ENCODE assay signal across 8 cellular contexts in the genomic region with DNA sequence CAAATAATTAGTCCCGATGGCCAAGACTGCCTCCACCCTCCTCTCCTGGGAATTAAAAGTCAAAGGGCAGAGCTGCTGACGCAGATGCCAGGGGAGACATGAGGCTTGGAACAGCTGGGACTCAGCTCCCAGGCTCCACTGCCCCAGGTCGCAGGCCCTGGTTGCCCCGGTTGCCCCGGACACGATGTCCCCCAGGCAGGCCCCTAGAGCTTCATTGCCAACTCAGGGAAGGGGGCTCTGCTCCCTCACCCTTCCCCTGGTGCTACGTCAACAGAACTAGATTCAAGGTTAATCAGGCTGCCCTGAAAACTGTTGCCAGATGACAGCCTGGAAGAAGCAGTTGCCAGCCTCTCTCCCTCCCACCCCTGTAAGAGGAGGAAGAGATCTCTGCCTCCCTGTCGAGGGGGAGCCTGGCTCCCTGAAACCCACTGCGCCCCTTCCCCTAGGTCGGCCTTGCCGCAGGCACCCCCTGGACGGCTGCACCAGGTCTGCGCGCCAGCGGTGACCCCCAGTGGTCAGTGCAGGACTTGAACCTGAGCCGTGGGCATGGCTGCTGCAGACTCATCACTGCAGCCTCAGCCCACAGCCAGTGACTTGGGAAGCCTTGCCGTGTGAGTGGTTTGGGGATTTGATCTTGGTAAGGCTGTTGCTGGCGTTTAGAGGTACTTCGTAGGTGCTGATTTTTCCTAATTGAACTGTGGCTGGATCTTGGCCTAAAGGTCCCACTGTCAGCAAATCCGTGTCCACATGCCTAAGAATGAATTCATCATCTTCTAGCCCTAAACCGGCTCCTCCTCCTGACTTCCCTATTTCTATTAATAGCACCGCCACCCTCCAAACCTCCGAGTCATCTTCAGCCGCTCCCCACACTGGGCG.
DNase-seq lines count a peak whose midpoint lies in the region; ATAC-seq and TF ChIP-seq lines count a peak whose summit lies in the region.

No MANE protein-coding gene starts in this region.

- intact Hi-C loops in sciatic nerve (cut with DNase I) = loop anchor here (5.0 to 10.0 kb wide), 2 partner anchors 98 to 165 kb away; no protein-coding TSS in a partner anchor

- POLR2A ChIA-PET in AG04449 (lab: Yijun Ruan, JAX) = interaction anchor here (0.6 to 8.2 kb wide), 3 partner anchors 19 to 1273 kb away, joined by 3 to 126 read pairs (median 6); a partner anchor contains a TSS

- ATAC-seq in GM18907 (IDR thresholded peaks at IDR 0.05; ENCODE audit: unreplicated experiment) (peak; percentile 49), sciatic nerve (peak; percentile 86)

- peak; percentile 79 for TF ChIP-seq CTCF in AG04449 (IDR thresholded peaks at IDR 0.05; ENCODE audit: insufficient read depth, low read length, missing control alignments)

- peak overlapping the region; percentile 23; the same call in 1 of the 2 replicates for H3K4me3 ChIP-seq in AG04449 (ENCODE audit: low read depth, low read length)

- DNase-seq in AG04449 (ENCODE audit: low read depth, low spot score) = peak; percentile 63
- peak; percentile 52 to 72 (median 61) for DNase-seq in NCI-H1417 (lab: John Stamatoyannopoulos, UW)
- DNase-seq in T1000 (lab: John Stamatoyannopoulos, UW) = peak; percentile 89
- peak; percentile 92 for DNase-seq in brain pericyte (ENCODE audit: low read depth, low spot score)
- DNase-seq in iPS DF 4.7 (ENCODE audit: extremely low read depth, low spot score) = peak; percentile 30
- peak; percentile 89 for DNase-seq in sciatic nerve (ENCODE audit: low spot score)
- DNase-seq in 8988T = no peak

- CTCF ChIA-PET in AG04449 (lab: Yijun Ruan, JAX) = interaction anchor here (0.5 to 21.7 kb wide), 17 partner anchors 7 to 467 kb away, joined by 3 to 758 read pairs (median 5); a partner anchor contains a TSS
